17 cellular contexts compared by ENCODE assay signal in genomic region chr17:47684535-47685193, GRCh38. TPM values are rescaled to one million over a fixed set of nuclear protein-coding genes. Genes with fewer than 3 reads are reported as not detected.
DNase-seq lines count a peak whose midpoint lies in the region; ATAC-seq and TF ChIP-seq lines count a peak whose summit lies in the region.
"Had no signal": no experiment of that assay in that cellular context is flagged by ENCODE, and none has a peak within 500 bp of the region (broad histone marks: within the 10 kb centered on the region; RNA-seq: fewer than 3 reads in every experiment).

No MANE protein-coding gene starts in this region.

- H3K9me3 ChIP-seq in Caco-2 (no peaks in the 10 kb centered on the region), hepatocyte (ENCODE audit: low read depth) (no peaks in the 10 kb centered on the region)
- H3K9me3 ChIP-seq: adrenal gland, prostate gland had no signal

- H3K27ac ChIP-seq in 22Rv1 (peak overlapping the region; percentile 30; the same call in 1 of the 2 replicates), hepatocyte (no peak overlapping the region), coronary artery (no peak overlapping the region)
- H3K27ac ChIP-seq: prostate gland had no signal

- H3K27me3 ChIP-seq in Caco-2 (replicated peaks; ENCODE audit: control insufficient read depth, insufficient read depth, low read length) (no peaks in the 10 kb centered on the region), hepatocyte (no peaks in the 10 kb centered on the region)
- H3K27me3 ChIP-seq: adrenal gland had no signal

- POLR2A ChIA-PET in Caco-2 (lab: Charles Lee): interaction anchor here (0.6 to 1.1 kb wide), 2 partner anchors 11 to 35 kb away, joined by 3 to 4 read pairs; partner anchors contain the start of gene KPNB1

- H2AFZ ChIP-seq in hepatocyte: no peak overlapping the region

- CTCF ChIA-PET in Caco-2 (lab: Charles Lee): interaction anchor here (0.6 kb wide), 1 partner anchor 21 kb away, joined by 6 read pairs; no protein-coding TSS in a partner anchor

- no TSS peak for BruUV-seq in Caco-2 (replicated peaks; lab: Mats Ljungman, UMichigan)

- peak overlapping the region; percentile 9 for H3K27ac Mint-ChIP-seq in Caco-2 (ENCODE audit: unreplicated experiment)
- H3K27ac Mint-ChIP-seq in mesothelial cell of epicardium: peak overlapping the region; percentile 56

- no peaks in the 10 kb centered on the region for H3K9me2 ChIP-seq in hepatocyte (replicated peaks; ENCODE audit: insufficient read depth)

- ATAC-seq in SK-N-SH treated with all-trans-retinoic acid at 6 μM for 48 hours: no peak
- ATAC-seq: Right ventricle myocardium inferior had no signal

- peaks cover 96% of the 10 kb centered on the region for H3K36me3 Mint-ChIP-seq in Caco-2 (ENCODE audit: insufficient read depth, unreplicated experiment)
- H3K36me3 Mint-ChIP-seq in mesothelial cell of epicardium: peaks cover 42% of the 10 kb centered on the region

- H3K4me1 ChIP-seq in Caco-2 (no peaks in the 10 kb centered on the region), hepatocyte (ENCODE audit: insufficient read depth) (no peaks in the 10 kb centered on the region)
- H3K4me1 ChIP-seq: prostate gland had no signal

- DNase-seq in Caco-2 (no peak), mesothelial cell of epicardium (ENCODE audit: low spot score in 2 of 2, unreplicated experiment in 2 of 2) (no peak), NCI-H1105 treated with DMSO at 0.1 percent for 48 hours (lab: John Stamatoyannopoulos, UW) (no peak), medulla oblongata (ENCODE audit: extremely low spot score) (no peak), hepatocyte (ENCODE audit: low spot score) (no peak), coronary artery (ENCODE audit: low spot score) (no peak)
- DNase-seq: effector memory CD4-positive, alpha-beta T cell; NCI-H187; substantia nigra; T-helper 2 cell had no signal

- H3K4me1 Mint-ChIP-seq in Caco-2 (ENCODE audit: low read depth, unreplicated experiment): no peaks in the 10 kb centered on the region
- no peaks in the 10 kb centered on the region for H3K4me1 Mint-ChIP-seq in mesothelial cell of epicardium
- H3K4me1 Mint-ChIP-seq: central memory CD8-positive, alpha-beta T cell had no signal

- H3K9me3 Mint-ChIP-seq in Caco-2 (ENCODE audit: unreplicated experiment) (no peaks in the 10 kb centered on the region), mesothelial cell of epicardium (no peaks in the 10 kb centered on the region)
- H3K9me3 Mint-ChIP-seq: central memory CD8-positive, alpha-beta T cell had no signal

- H4K20me1 ChIP-seq in hepatocyte (ENCODE audit: insufficient read depth, poor library complexity, severe bottlenecking): no peaks in the 10 kb centered on the region

- no peak overlapping the region for H3K4me3 Mint-ChIP-seq in Caco-2 (ENCODE audit: unreplicated experiment)
- H3K4me3 Mint-ChIP-seq in mesothelial cell of epicardium: no peak overlapping the region
- H3K4me3 Mint-ChIP-seq: central memory CD8-positive, alpha-beta T cell had no signal

- H3K4me3 ChIP-seq in Caco-2 (ENCODE audit: low read depth, low read length) (no peak overlapping the region), hepatocyte (no peak overlapping the region), coronary artery (no peak overlapping the region)
- H3K4me3 ChIP-seq: adrenal gland, prostate gland had no signal

- H3K4me2 ChIP-seq in hepatocyte: no peak overlapping the region

- no peaks in the 10 kb centered on the region for H3K79me2 ChIP-seq in hepatocyte

- intact Hi-C loops in Caco-2 (cut with micrococcal nuclease; ENCODE audit: unreplicated experiment): no loop called here

- H3K27me3 Mint-ChIP-seq in Caco-2 (ENCODE audit: insufficient read depth, unreplicated experiment): no peaks in the 10 kb centered on the region
- H3K27me3 Mint-ChIP-seq in mesothelial cell of epicardium (ENCODE audit: low read depth): no peaks in the 10 kb centered on the region
- H3K27me3 Mint-ChIP-seq: central memory CD8-positive, alpha-beta T cell had no signal

- H3K36me3 ChIP-seq in Caco-2 (ENCODE audit: control insufficient read depth, insufficient read depth, low read length): peaks cover 16% of the 10 kb centered on the region
- H3K36me3 ChIP-seq in hepatocyte (replicated peaks; ENCODE audit: insufficient read depth, low read depth): no peaks in the 10 kb centered on the region
- H3K36me3 ChIP-seq: prostate gland had no signal

- WGBS in hepatocyte (ENCODE audit: low lambda C conversion rate, missing lambda C conversion rate): 87% methylated on average over 4 of the region's 4 CpGs

- TF ChIP-seq CTCF in 22Rv1 (IDR thresholded peaks at IDR 0.05): no peak
- TF ChIP-seq CTCF in Caco-2 (IDR thresholded peaks at IDR 0.05; ENCODE audit: insufficient read depth in 1 of 2, low read depth in 1 of 2, low read length in 1 of 2, severe bottlenecking in 1 of 2, unreplicated experiment in 1 of 2): no peak
- TF ChIP-seq CTCF in mesothelial cell of epicardium (IDR thresholded peaks at IDR 0.05; ENCODE audit: unreplicated experiment): no peak
- no peak for TF ChIP-seq CTCF in hepatocyte (IDR thresholded peaks at IDR 0.05; ENCODE audit: poor library complexity)
- TF ChIP-seq CTCF in coronary artery (IDR thresholded peaks at IDR 0.05): no peak

TF ChIP-seq in SK-N-SH treated with all-trans-retinoic acid at 6 μM for 48 hours, 23 proteins besides CTCF, POLR2A, EP300 and RAD21:
- TF ChIP-seq ZFP3 (CRISPR knock-in tag; IDR thresholded peaks at IDR 0.05) (no peak), CREB5 (CRISPR knock-in tag; IDR thresholded peaks at IDR 0.05; ENCODE audit: low read depth) (no peak), PATZ1 (CRISPR knock-in tag; IDR thresholded peaks at IDR 0.05; ENCODE audit: borderline replicate concordance) (peak; percentile 33; the same call in 1 of the 2 replicates)

RNA-seq across cellular contexts. Expression of gene TBKBP1, which starts 9.3 kb away (rescaled TPM):
- total RNA-seq in Caco-2 (2022) (27.4 and 30.4 TPM in 2 replicates), mesothelial cell of epicardium (49.8 to 53.9 TPM (median 52.7 TPM) in 3 replicates), hepatocyte (15.5 and 17.8 TPM in 2 replicates)
- 5.6 and 7.5 TPM in 2 replicates for polyA plus RNA-seq in hepatocyte

RNA-seq across cellular contexts. Expression of gene KPNB1, which starts 34.9 kb away (rescaled TPM):
- 967 and 1,072 TPM in 2 replicates for total RNA-seq in Caco-2 (2022)
- 284 to 314 TPM (median 302 TPM) in 3 replicates for total RNA-seq in mesothelial cell of epicardium
- total RNA-seq in hepatocyte: 174 and 194 TPM in 2 replicates
- polyA plus RNA-seq in hepatocyte: 56.8 and 59.5 TPM in 2 replicates

RNA-seq across cellular contexts. Expression of gene TBX21, which starts 48.4 kb away (rescaled TPM):
- not detected in 2 replicates for total RNA-seq in Caco-2 (2022)
- total RNA-seq in mesothelial cell of epicardium: not detected in 3 replicates
- not detected in 2 replicates for total RNA-seq in hepatocyte
- polyA plus RNA-seq in hepatocyte: not detected in 2 replicates
- total RNA-seq: NCI-H460 had no signal
